In the genomic region with DNA sequence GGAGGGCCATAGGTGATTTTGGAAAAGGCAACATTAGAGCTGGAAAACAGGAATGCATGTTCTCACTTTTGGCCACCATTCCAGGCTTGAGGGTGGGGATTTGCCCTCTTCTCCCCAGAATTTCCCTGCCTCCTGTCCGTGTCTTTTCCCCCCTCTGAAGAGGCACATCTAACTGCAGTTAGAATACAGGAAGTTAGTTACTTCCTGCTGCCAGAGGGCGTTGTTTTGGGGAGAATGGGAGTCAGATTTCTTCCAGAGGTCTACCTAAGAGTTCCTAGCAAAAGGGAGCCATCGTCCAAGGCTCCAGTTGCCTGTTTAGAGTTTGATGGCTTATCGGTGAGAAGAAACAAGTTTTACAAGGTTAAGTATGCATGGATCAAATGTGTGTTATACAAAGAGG, we compare ENCODE assay signal across 26 cellular contexts.
"Had no signal": no experiment of that assay in that cellular context is flagged by ENCODE, and none has a peak within 500 bp of the region (broad histone marks: within the 10 kb centered on the region; RNA-seq: fewer than 3 reads in every experiment).

No MANE protein-coding gene starts in this region.

- H3K27ac ChIP-seq: ovary, psoas muscle, sigmoid colon, stomach, thyroid gland, vagina had no signal

- H3K36me3 ChIP-seq: ovary, sigmoid colon, stomach, thyroid gland, vagina had no signal

- DNase-seq: cortex of kidney; effector memory CD8-positive, alpha-beta T cell; hypothalamus; kidney; mesenchymal stem cell; mucosa of descending colon; naive B cell; occipital lobe; ovary; posterior cingulate gyrus; psoas muscle; right cardiac atrium; sigmoid colon; stimulated activated CD4-positive, alpha-beta T cell treated with anti-CD3 and anti-CD28 coated beads, Interleukin-2, amount 100 ng/mL, for 24 hours; stimulated activated CD4-positive, alpha-beta T cell treated with anti-CD3 and anti-CD28 coated beads, Interleukin-4, amount 100 ng/mL, for 24 hours; stimulated activated naive CD4-positive, alpha-beta T cell treated with Interleukin-2 at 50 U/mL for 16 hours; stomach; thyroid gland; trophoblast cell had no signal

- H3K27me3 ChIP-seq: ovary, sigmoid colon, stomach, thyroid gland, vagina had no signal

- H3K4me3 ChIP-seq: lung, mucosa of descending colon, ovary, psoas muscle, sigmoid colon, stomach, thyroid gland, vagina had no signal

- H3K4me1 ChIP-seq: psoas muscle, sigmoid colon, stomach, thyroid gland, vagina had no signal

- FAIRE-seq: endometrium, frontal cortex, kidney had no signal

- H3K9me3 ChIP-seq: mucosa of descending colon, ovary, psoas muscle, sigmoid colon, thyroid gland, vagina had no signal

- ATAC-seq: effector memory CD8-positive, alpha-beta T cell; left lobe of liver; mucosa of descending colon; natural killer cell treated with Interleukin-12 subunit alpha and Interleukin-12 subunit beta and Interleukin-15 and Interleukin-18, amount 100 ng/mL, for 72 hours; psoas muscle; right cardiac atrium; stimulated activated effector memory CD8-positive, alpha-beta T cell treated with anti-CD3 and anti-CD28 coated beads, Interleukin-12 subunit alpha, Interleukin-12 subunit beta, amount 100 ng/mL, for 72 hours had no signal
